ENCODE assay signal across 8 cellular contexts in the genomic region with DNA sequence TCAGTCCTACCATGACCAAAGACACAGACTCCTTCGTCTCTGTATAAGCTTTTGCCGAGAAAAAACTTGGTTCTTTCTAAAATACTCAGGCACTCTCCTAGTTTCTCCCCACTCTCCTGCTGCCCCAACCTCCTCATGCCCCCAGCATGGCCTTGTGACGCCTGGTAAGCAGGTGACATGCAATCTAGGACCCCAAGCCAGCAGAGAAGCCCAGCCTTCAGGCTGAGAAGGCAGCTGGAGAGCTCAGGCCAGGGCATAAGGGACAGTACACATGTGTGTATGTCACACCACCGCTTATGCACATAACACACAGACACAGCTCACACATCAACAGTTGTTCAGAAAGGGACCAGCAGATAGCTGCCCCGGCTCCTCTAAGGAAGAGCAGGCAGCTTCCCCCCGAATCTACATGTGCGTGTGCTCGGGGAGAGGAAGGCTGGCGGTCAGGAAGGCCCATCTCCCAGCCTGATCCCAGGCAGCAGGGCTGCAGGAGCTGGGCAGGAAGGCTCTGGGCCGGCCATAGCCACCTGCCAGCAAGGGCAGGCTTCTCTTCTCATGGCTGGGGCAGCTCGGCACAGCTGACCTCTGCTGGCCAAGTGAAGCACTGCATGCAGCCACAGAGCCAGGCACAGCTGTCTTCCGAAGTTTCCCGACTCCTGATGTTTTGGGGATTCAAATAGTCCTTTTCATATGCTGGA. TPM values are rescaled to one million over a fixed set of nuclear protein-coding genes. Genes with fewer than 3 reads are reported as not detected.
DNase-seq lines count a peak whose midpoint lies in the region; ATAC-seq and TF ChIP-seq lines count a peak whose summit lies in the region.

No MANE protein-coding gene starts in this region.

- TF ChIP-seq POLR2A in GM18505 (IDR thresholded peaks at IDR 0.05; ENCODE audit: borderline replicate concordance, extremely low read depth, insufficient read depth, insufficient read length): no peak

- peaks cover 62% of the 10 kb centered on the region for H3K36me3 ChIP-seq in upper lobe of right lung

- no peaks in the 10 kb centered on the region for H3K9me3 ChIP-seq in upper lobe of right lung

- H3K27ac ChIP-seq in upper lobe of right lung: no peak overlapping the region

- H3K4me1 ChIP-seq in upper lobe of right lung: no peaks in the 10 kb centered on the region

- DNase-seq in ACHN: peak; percentile 72
- peak; percentile 51 for DNase-seq in HT1080 (ENCODE audit: low read depth)
- DNase-seq in SHP77 (lab: John Stamatoyannopoulos, UW): peak; percentile 53 to 72
- peak; percentile 88 for DNase-seq in activated effector memory CD4-positive, alpha-beta T cell treated with anti-CD3 and anti-CD28 coated beads, Interleukin-2, amount 50 U/mL, for 16 hours
- peak; percentile 55 to 83 for DNase-seq in foreskin fibroblast
- peak; percentile 45 for DNase-seq in occipital lobe (lab: John Stamatoyannopoulos, UW)
- peak; percentile 83 for DNase-seq in upper lobe of right lung

- ATAC-seq in GM18505 (IDR thresholded peaks at IDR 0.05; ENCODE audit: unreplicated experiment): peak; percentile 57
- ATAC-seq in upper lobe of right lung: peak; percentile 92

- TF ChIP-seq CTCF in foreskin fibroblast (IDR thresholded peaks at IDR 0.05; ENCODE audit: low read depth, low read length): peak; percentile 96
- peak; percentile 98 for TF ChIP-seq CTCF in upper lobe of right lung (IDR thresholded peaks at IDR 0.05)

- in situ Hi-C loops in ACHN (cut with HindIII; ENCODE audit: low pct_ligation_motif_present, low pct_unique_long_range_greater_than_20kb, low sequenced_read_pairs): no loop called here

- intact Hi-C loops in upper lobe of right lung (cut with DNase I): no loop called here

- no peaks in the 10 kb centered on the region for H3K27me3 ChIP-seq in upper lobe of right lung

- H3K4me3 ChIP-seq in foreskin fibroblast (ENCODE audit: low read depth in 1 of 2, low read length in 2 of 2) (no peak overlapping the region), upper lobe of right lung (no peak overlapping the region)

RNA-seq across cellular contexts. Expression of a gene that starts 8.5 kb away (rescaled TPM):
- 159 and 169 TPM in 2 replicates for total RNA-seq in HT1080 (2014; rRNA removed; shearing (Covaris generic))
- polyA plus RNA-seq in HT1080 (2015; cell fraction: cytosol; rRNA removed): 69.1 and 76.0 TPM in 2 replicates
- 157 and 180 TPM in 2 replicates for polyA plus RNA-seq in HT1080 (2015; cell fraction: nucleus; rRNA removed)
- total RNA-seq in occipital lobe (46.8 TPM), upper lobe of right lung (53.5 TPM)

RNA-seq across cellular contexts. Expression of a gene that starts 16.8 kb away (rescaled TPM):
- total RNA-seq in HT1080 (2014; rRNA removed; shearing (Covaris generic)): 71.4 and 76.8 TPM in 2 replicates
- 91.7 and 104 TPM in 2 replicates for polyA plus RNA-seq in HT1080 (2015; cell fraction: cytosol; rRNA removed)
- 106 and 114 TPM in 2 replicates for polyA plus RNA-seq in HT1080 (2015; cell fraction: nucleus; rRNA removed)
- total RNA-seq in occipital lobe (74.2 TPM), upper lobe of right lung (78.3 TPM)

RNA-seq across cellular contexts. Expression of a gene that starts 24.1 kb away (rescaled TPM):
- not detected in 2 replicates for total RNA-seq in HT1080 (2014; rRNA removed; shearing (Covaris generic))
- not detected in 2 replicates for polyA plus RNA-seq in HT1080 (2015; cell fraction: cytosol; rRNA removed)
- not detected in 2 replicates for polyA plus RNA-seq in HT1080 (2015; cell fraction: nucleus; rRNA removed)
- total RNA-seq in occipital lobe (0.16 TPM), upper lobe of right lung (0.17 TPM)

RNA-seq across cellular contexts. Expression of a gene that starts 41.2 kb away (rescaled TPM):
- 41.8 and 41.9 TPM in 2 replicates for total RNA-seq in HT1080 (2014; rRNA removed; shearing (Covaris generic))
- polyA plus RNA-seq in HT1080 (2015; cell fraction: cytosol; rRNA removed): 26.5 and 27.4 TPM in 2 replicates
- 61.3 and 68.0 TPM in 2 replicates for polyA plus RNA-seq in HT1080 (2015; cell fraction: nucleus; rRNA removed)
- 40.9 TPM for total RNA-seq in occipital lobe
- 157 TPM for total RNA-seq in upper lobe of right lung
